ENCODE assay signal across 16 cellular contexts in genomic region chr7:24748521-24748920, GRCh38. TPM values are rescaled to one million over a fixed set of nuclear protein-coding genes. Genes with fewer than 3 reads are reported as not detected.
DNase-seq lines count a peak whose midpoint lies in the region; ATAC-seq and TF ChIP-seq lines count a peak whose summit lies in the region.
"Had no signal": no experiment of that assay in that cellular context is flagged by ENCODE, and none has a peak within 500 bp of the region (broad histone marks: within the 10 kb centered on the region; RNA-seq: fewer than 3 reads in every experiment).

No MANE protein-coding gene starts in this region.

- TF ChIP-seq RAD21 in SK-N-SH (IDR thresholded peaks at IDR 0.05; ENCODE audit: low read length) (no peak), HCT116 (IDR thresholded peaks at IDR 0.05; ENCODE audit: low read depth) (no peak)

- TF ChIP-seq CTCF in SK-N-SH (IDR thresholded peaks at IDR 0.05) (no peak), HCT116 (IDR thresholded peaks at IDR 0.05 in 2 of 3, conservative IDR thresholded peaks at IDR 0.05 in 1 of 3; ENCODE audit: borderline replicate concordance in 1 of 3, insufficient read depth in 1 of 3, low read depth in 2 of 3, low read length in 2 of 3) (no peak), transverse colon (IDR thresholded peaks at IDR 0.05) (no peak)

- no peak overlapping the region for H3K27ac ChIP-seq in SK-N-SH (ENCODE audit: low read depth in 2 of 2, low read length in 1 of 2)
- H3K27ac ChIP-seq in HCT116 (ENCODE audit: low read depth, low read length) = no peak overlapping the region
- H3K27ac ChIP-seq in transverse colon = no peak overlapping the region
- H3K27ac ChIP-seq: 22Rv1, A549, C4-2B, KMS-11 had no signal

- H3K4me3 ChIP-seq in SK-N-SH (ENCODE audit: low read depth in 2 of 2, low read length in 1 of 2) = no peak overlapping the region
- no peak overlapping the region for H3K4me3 ChIP-seq in HCT116 (replicated peaks in 1 of 2; ENCODE audit: low read depth in 1 of 2, low read length in 2 of 2)
- no peak overlapping the region for H3K4me3 ChIP-seq in transverse colon
- H3K4me3 ChIP-seq: A549, HAP-1 had no signal

- H3K9ac ChIP-seq in SK-N-SH (no peak overlapping the region), HCT116 (ENCODE audit: low read length) (no peak overlapping the region)
- H3K9ac ChIP-seq: KMS-11 had no signal

- H3K4me1 ChIP-seq in SK-N-SH (ENCODE audit: control insufficient read depth in 1 of 2, insufficient read depth in 2 of 2, low read depth in 1 of 2, low read length in 1 of 2) = peaks cover 2 to 19% of the 10 kb centered on the region in 2 experiments; a peak in 3 of 4 replicates
- H3K4me1 ChIP-seq in HCT116 (ENCODE audit: control insufficient read depth in 1 of 2, insufficient read depth in 2 of 2, low read length in 2 of 2) = no peaks in the 10 kb centered on the region
- H3K4me1 ChIP-seq in transverse colon = no peaks in the 10 kb centered on the region
- H3K4me1 ChIP-seq: HAP-1 had no signal

- no TSS peak for BruUV-seq in HCT116 (replicated peaks; lab: Mats Ljungman, UMichigan)

- H4K20me1 ChIP-seq in SK-N-SH (ENCODE audit: insufficient read depth) (no peaks in the 10 kb centered on the region), HCT116 (ENCODE audit: insufficient read depth) (no peaks in the 10 kb centered on the region)

- intact Hi-C loops in HCT116 (cut with micrococcal nuclease) (no loop called here), transverse colon (cut with DNase I; ENCODE audit: low total_unique reads) (no loop called here)

- in situ Hi-C loops in transverse colon (cut with MboI; ENCODE audit: low pct_ligation_motif_present in 1 of 4, low pct_unique_long_range_greater_than_20kb in 1 of 4, low sequenced_read_pairs in 3 of 4) = no loop called here

- H3K27me3 ChIP-seq in SK-N-SH (ENCODE audit: insufficient read depth) = no peaks in the 10 kb centered on the region
- H3K27me3 ChIP-seq in HCT116 (ENCODE audit: insufficient read depth, low read length) = no peaks in the 10 kb centered on the region
- no peaks in the 10 kb centered on the region for H3K27me3 ChIP-seq in transverse colon

- H3K4me2 ChIP-seq in SK-N-SH (no peak overlapping the region), HCT116 (ENCODE audit: low read length) (no peak overlapping the region)
- H3K4me2 ChIP-seq: A549, KMS-11 had no signal

- H3K9me3 ChIP-seq in SK-N-SH (no peaks in the 10 kb centered on the region), HCT116 (ENCODE audit: control insufficient read depth in 1 of 2, insufficient read depth in 1 of 2, low read depth in 1 of 2, low read length in 2 of 2) (no peaks in the 10 kb centered on the region), transverse colon (no peaks in the 10 kb centered on the region)
- H3K9me3 ChIP-seq: A549, Caco-2, HAP-1 had no signal

- H3F3A ChIP-seq in SK-N-SH (replicated peaks; ENCODE audit: insufficient read depth) = peaks cover 6% of the 10 kb centered on the region

- no peaks in the 10 kb centered on the region for H3K9me2 ChIP-seq in SK-N-SH
- H3K9me2 ChIP-seq in HCT116 (ENCODE audit: insufficient read depth) = no peaks in the 10 kb centered on the region

- TF ChIP-seq POLR2A in HCT116 (IDR thresholded peaks at IDR 0.05; ENCODE audit: borderline replicate concordance, extremely low read depth, insufficient read depth, insufficient read length) = no peak
- no peak for TF ChIP-seq POLR2A in transverse colon (IDR thresholded peaks at IDR 0.05)

- DNase-seq in SK-N-SH (no peak), HCT116 (ENCODE audit: low read depth, low spot score) (no peak), OCI-M1 (lab: John Stamatoyannopoulos, UW) (peak; percentile 4), transverse colon (no peak)
- no peak for DNase-seq in stimulated activated naive CD4-positive, alpha-beta T cell treated with Interleukin-2 at 50 U/mL for 16 hours (lab: John Stamatoyannopoulos, UW)
- DNase-seq: AML-193; Caco-2; CD4-positive, alpha-beta T cell; HFFc6 had no signal

- CTCF ChIA-PET in SK-N-SH (lab: Yijun Ruan, JAX) (interaction anchor here (1.0 kb wide), 1 partner anchor 27 kb away, joined by 3 read pairs; no protein-coding TSS in a partner anchor), HCT116 (lab: Charles Lee) (interaction anchor here (1.0 kb wide), 1 partner anchor 64 kb away, joined by 4 read pairs; no protein-coding TSS in a partner anchor)

- ATAC-seq in SK-N-SH treated with all-trans-retinoic acid at 6 μM for 48 hours = no peak
- no peak for ATAC-seq in HCT116
- no peak for ATAC-seq in HG03521 (IDR thresholded peaks at IDR 0.05; ENCODE audit: unreplicated experiment)
- ATAC-seq: A549 had no signal

- H2AFZ ChIP-seq in SK-N-SH (ENCODE audit: low read depth) = no peak overlapping the region
- H2AFZ ChIP-seq in HCT116 (ENCODE audit: low read depth, low read length, poor library complexity, severe bottlenecking) = no peak overlapping the region

- WGBS in SK-N-SH (ENCODE audit: low lambda C conversion rate) = 76% methylated on average over 2 of the region's 2 CpGs
- 79 to 87% methylated on average over 2 of the region's 2 CpGs for WGBS in transverse colon (ENCODE audit: low coverage in 1 of 2), 2 donors

- H3K79me2 ChIP-seq in SK-N-SH (ENCODE audit: insufficient read depth) (peaks cover 54% of the 10 kb centered on the region), HCT116 (ENCODE audit: insufficient read depth, low read length) (no peaks in the 10 kb centered on the region)

- RAD21 ChIA-PET in HCT116 (lab: Charles Lee; ENCODE audit: low non-redundant PET in 1 of 2, low total read pairs in 2 of 2, uncharacterized antibody in 2 of 2, unreplicated experiment in 2 of 2) = no interaction called here

- TF ChIP-seq EP300 in SK-N-SH (IDR thresholded peaks at IDR 0.05; ENCODE audit: borderline replicate concordance in 1 of 2, low read depth in 1 of 2, low read length in 1 of 2) (no peak), transverse colon (IDR thresholded peaks at IDR 0.05; ENCODE audit: low read depth) (no peak)

- H3K36me3 ChIP-seq in SK-N-SH (replicated peaks in 1 of 2; ENCODE audit: control insufficient read depth in 1 of 2, insufficient read depth in 2 of 2, low read length in 1 of 2) (peaks cover 29 to 34% of the 10 kb centered on the region in 2 experiments), HCT116 (ENCODE audit: control insufficient read depth in 1 of 2, insufficient read depth in 2 of 2, low read length in 2 of 2) (no peaks in the 10 kb centered on the region), transverse colon (no peaks in the 10 kb centered on the region)
- H3K36me3 ChIP-seq: HAP-1 had no signal

- POLR2A ChIA-PET in SK-N-SH (lab: Yijun Ruan, JAX) (interaction anchor here (1.3 kb wide), 1 partner anchor 9 kb away, joined by 5 read pairs; the partner anchor contains the start of gene GSDME), HCT116 (lab: Charles Lee) (no interaction called here)

TF ChIP-seq in SK-N-SH, 30 proteins besides CTCF, POLR2A, EP300 and RAD21 (continues in another document):
- no peak for TF ChIP-seq TEAD4 (IDR thresholded peaks at IDR 0.05; ENCODE audit: borderline replicate concordance, insufficient read depth)

TF ChIP-seq in SK-N-SH treated with all-trans-retinoic acid at 6 μM for 48 hours, 23 proteins besides CTCF, POLR2A, EP300 and RAD21 (continues in another document):
- TF ChIP-seq ZC3H10 (CRISPR knock-in tag; IDR thresholded peaks at IDR 0.05) (no peak), BACH2 (CRISPR knock-in tag; IDR thresholded peaks at IDR 0.05; ENCODE audit: borderline replicate concordance) (no peak), RARB (CRISPR knock-in tag; IDR thresholded peaks at IDR 0.05) (no peak), POU6F1 (CRISPR knock-in tag; IDR thresholded peaks at IDR 0.05; ENCODE audit: borderline replicate concordance, low read depth) (no peak), ZNF565 (CRISPR knock-in tag; conservative IDR thresholded peaks at IDR 0.05; ENCODE audit: low read depth) (no peak), SNAI2 (CRISPR knock-in tag; IDR thresholded peaks at IDR 0.05) (no peak), ZNF70 (CRISPR knock-in tag; IDR thresholded peaks at IDR 0.05) (no peak)

TF ChIP-seq in HCT116, 20 proteins besides CTCF, POLR2A, EP300 and RAD21:
- TF ChIP-seq CBX3 (IDR thresholded peaks at IDR 0.05; ENCODE audit: low read depth) (no peak), REST (IDR thresholded peaks at IDR 0.05; ENCODE audit: low read depth) (peak; percentile 26)
TF ChIP-seq in HCT116: peak in this region for 1.

RNA-seq across cellular contexts. Expression of gene GSDME, which starts 8.7 kb away (rescaled TPM):
- 109 and 127 TPM in 2 replicates for polyA plus RNA-seq in SK-N-SH (2012; rRNA removed)
- 93.7 and 103 TPM in 2 replicates for polyA plus RNA-seq in SK-N-SH (2012; cell fraction: cytosol; rRNA removed)
- 123 and 155 TPM in 2 replicates for polyA plus RNA-seq in SK-N-SH (2012; cell fraction: nucleus; rRNA removed)
- 7.6 TPM for total RNA-seq in HCT116 (2021; ENCODE audit: unreplicated experiment)
- 8.5 and 9.3 TPM in 2 replicates for polyA plus RNA-seq in HCT116 (2012)
- 1 to 10 TPM in 2 of 4 donors, not detected in 2; 2.2 to 5.2 TPM for total RNA-seq in transverse colon
